Comparison of ENCODE assay signal across 7 cellular contexts in the genomic region with DNA sequence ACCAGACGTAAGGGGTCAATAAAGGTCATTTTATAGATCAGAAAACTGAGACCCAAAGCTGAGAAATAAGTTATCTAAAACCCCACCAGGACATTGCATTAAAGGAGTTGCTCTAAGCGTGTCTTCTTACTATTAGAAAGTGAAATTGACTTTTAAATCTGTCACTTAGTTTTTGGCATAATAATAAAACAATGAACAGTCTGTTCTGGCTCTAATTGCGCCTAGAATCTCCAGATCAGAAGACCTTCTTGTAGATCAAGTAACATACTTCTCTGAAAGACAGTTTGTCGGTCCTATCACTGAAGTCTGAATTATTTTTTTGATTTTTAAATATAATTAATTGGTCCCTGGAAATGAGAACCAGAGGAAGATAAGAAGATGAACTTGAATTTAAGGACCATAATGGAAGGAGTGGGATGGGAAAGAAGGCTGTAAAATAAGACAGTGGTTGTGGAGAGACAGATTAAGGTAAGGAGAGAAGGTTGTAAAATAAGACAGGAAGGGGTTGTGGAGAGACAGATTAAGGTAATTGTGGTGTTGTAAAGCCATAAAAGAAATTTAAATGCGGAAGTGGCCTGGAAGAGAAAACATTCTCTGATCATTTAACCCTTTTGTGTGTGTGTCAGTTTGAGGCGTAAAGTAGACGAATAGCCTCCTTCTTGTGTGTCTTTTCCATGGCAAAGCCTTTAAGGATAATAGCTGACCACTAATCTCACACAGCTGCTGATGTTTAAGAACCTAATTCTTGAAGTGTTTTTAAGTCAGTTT. TPM values are rescaled to one million over a fixed set of nuclear protein-coding genes. Genes with fewer than 3 reads are reported as not detected.
A peak's percentile ranks its signal among the peaks of the same experiment; 100 is the strongest.
DNase-seq lines count a peak whose midpoint lies in the region; ATAC-seq, FAIRE-seq and TF ChIP-seq lines count a peak whose summit lies in the region.

No MANE protein-coding gene starts in this region.

- no peaks in the 10 kb centered on the region for H3K9me3 ChIP-seq in small intestine (ENCODE audit: control insufficient read depth, low read depth)

- H3K36me3 Mint-ChIP-seq in HFFc6 (ENCODE audit: low read depth), result no peaks in the 10 kb centered on the region

- peak overlapping the region; percentile 67 for H3K27ac Mint-ChIP-seq in HFFc6

- no peak for ATAC-seq in HG03439 (IDR thresholded peaks at IDR 0.05; ENCODE audit: unreplicated experiment)

- H3K27me3 ChIP-seq in small intestine (ENCODE audit: control insufficient read depth in 2 of 2, insufficient read depth in 2 of 2, low read length in 2 of 2), result no peaks in the 10 kb centered on the region

- DNase-seq in HFFc6 (no peak), OCI-M1 (lab: John Stamatoyannopoulos, UW) (peak; percentile 89), epidermal melanocyte (ENCODE audit: insufficient read length, low spot score) (peak; percentile 53), small intestine (peak; percentile 77), glomerular visceral epithelial cell (ENCODE audit: extremely low spot score) (no peak), NCI-H1436 treated with DMSO at 0.1 percent for 48 hours (lab: John Stamatoyannopoulos, UW) (no peak)

- H3K27ac ChIP-seq in small intestine (ENCODE audit: low read depth in 1 of 2, low read length in 1 of 2), result peak overlapping the region; percentile 54 to 60

- H3K9me3 Mint-ChIP-seq in HFFc6, result no peaks in the 10 kb centered on the region

- H3K4me1 ChIP-seq in small intestine (ENCODE audit: control insufficient read depth in 2 of 2, insufficient read depth in 1 of 2, low read depth in 1 of 2, low read length in 1 of 2), result peaks cover 24 to 54% of the 10 kb centered on the region in 2 donors

- H3K36me3 ChIP-seq in small intestine (ENCODE audit: control insufficient read depth in 2 of 2, insufficient read depth in 2 of 2, low read length in 2 of 2), result peaks cover 0 to 2% of the 10 kb centered on the region in 2 donors

- H3K4me3 Mint-ChIP-seq in HFFc6, result peak overlapping the region; percentile 86

- FAIRE-seq in small intestine (lab: Jason Lieb, UNC), result no peak

- H3K4me1 Mint-ChIP-seq in HFFc6 (ENCODE audit: low read depth), result peaks cover 88% of the 10 kb centered on the region

- H3K4me3 ChIP-seq in small intestine (ENCODE audit: low read depth in 1 of 2, low read length in 2 of 2), result peak overlapping the region in 1 of 2 donors; percentile 36

- H3K27me3 Mint-ChIP-seq in HFFc6 (ENCODE audit: insufficient read depth), result no peaks in the 10 kb centered on the region

- no peak for TF ChIP-seq CTCF in HFFc6 (IDR thresholded peaks at IDR 0.05)

- WGBS in small intestine, 3 donors, result 5 to 21% (median 12%) methylated on average over 7 of the region's 7 CpGs

RNA-seq across cellular contexts. Expression of gene TOP1, which starts 20.0 kb away (rescaled TPM):
- 10 to 100 TPM; 62.1 to 77.0 (median 73.0) TPM for total RNA-seq in HFFc6 (2021; fragmentation: NEBNext Ultra II Directional; extraction: Animal tissue kit (Norgen Biotek cat#: 25700))
- 10 to 100 TPM; 46.2 to 72.4 (median 67.1) TPM for polyA plus RNA-seq in small intestine

Comparison
In these comparisons a context has a peak if more than half of its experiments do, and no peak if none do; other contexts are left out.
1. DNase-seq: peak in OCI-M1 (single experiment), epidermal melanocyte (single experiment) and small intestine (single experiment); none in HFFc6 (single experiment), glomerular visceral epithelial cell (single experiment) and NCI-H1436 treated with DMSO at 0.1 percent for 48 hours (single experiment).